8 cellular contexts compared by ENCODE assay signal in the genomic region with DNA sequence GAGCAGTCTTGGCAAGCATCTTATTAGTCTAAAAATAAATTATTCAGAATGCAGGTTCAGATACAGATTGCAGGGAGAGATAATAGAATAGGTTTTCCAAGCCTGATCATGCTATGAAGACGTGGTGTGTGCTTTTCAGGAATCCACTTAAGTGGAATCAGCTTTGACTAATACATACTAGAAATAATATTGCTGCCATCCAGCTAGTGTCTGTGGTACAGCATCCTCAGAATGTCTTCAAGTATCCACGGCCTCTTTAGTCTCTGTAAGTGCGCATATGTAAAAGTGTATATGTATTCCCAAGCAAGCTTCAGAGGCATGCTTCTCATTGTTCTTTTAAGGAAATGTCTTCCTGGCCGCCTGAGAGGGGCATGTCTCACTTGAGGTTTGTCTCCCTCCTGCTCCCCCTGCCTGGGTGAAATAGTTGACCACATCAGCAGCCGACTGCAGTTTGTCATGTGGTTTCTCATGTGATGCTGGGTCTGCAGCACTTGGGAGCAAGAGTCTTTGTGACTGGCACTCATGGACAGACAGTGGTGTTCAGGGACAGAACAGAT.
DNase-seq lines count a peak whose midpoint lies in the region; ATAC-seq and TF ChIP-seq lines count a peak whose summit lies in the region.

No MANE protein-coding gene starts in this region.

- no peaks in the 10 kb centered on the region for H3K9me3 ChIP-seq in RWPE2 (ENCODE audit: severe bottlenecking)

- no peaks in the 10 kb centered on the region for H3K4me1 ChIP-seq in RWPE2 (ENCODE audit: insufficient read depth, poor library complexity, severe bottlenecking)

- POLR2A ChIA-PET in activated CD4-positive, alpha-beta T cell treated with anti-CD3 and anti-CD28 coated beads for 36 hours (lab: Charles Lee) = interaction anchor here (0.7 kb wide), 1 partner anchor 54 kb away, joined by 3 read pairs; no protein-coding TSS in a partner anchor

- H3K27me3 ChIP-seq in RWPE2 (ENCODE audit: insufficient read depth, poor library complexity, severe bottlenecking) = no peaks in the 10 kb centered on the region

- intact Hi-C loops in activated CD4-positive, alpha-beta T cell treated with anti-CD3 and anti-CD28 coated beads for 36 hours (cut with DNase I, micrococcal nuclease) = loop anchor here (5.0 kb wide), 4 partner anchors 54 to 549 kb away; no protein-coding TSS in a partner anchor

- peak; percentile 9 for DNase-seq in activated CD4-positive, alpha-beta T cell treated with anti-CD3 and anti-CD28 coated beads for 36 hours
- no peak for DNase-seq in activated CD4-positive, alpha-beta T cell treated with anti-CD3 and anti-CD28 coated beads for 1 hour
- DNase-seq in RWPE2 (ENCODE audit: low spot score) = no peak
- DNase-seq in fibroblast of peridontal ligament (ENCODE audit: extremely low read depth) = peak; percentile 85
- DNase-seq in nucleus accumbens (lab: John Stamatoyannopoulos, UW) = peak in 55 of 56 donors; percentile 13 to 88 (median 75)

- H3K4me1 Mint-ChIP-seq in activated CD4-positive, alpha-beta T cell treated with anti-CD3 and anti-CD28 coated beads for 36 hours = peaks cover 32% of the 10 kb centered on the region

- no peak for ATAC-seq in activated CD4-positive, alpha-beta T cell treated with anti-CD3 and anti-CD28 coated beads for 36 hours
- 0 out of 3 replicates have a peak, but pooled peaks have one; percentile 45 for ATAC-seq in RWPE2 (ENCODE audit: low read depth)
- ATAC-seq in GM19463 (IDR thresholded peaks at IDR 0.05; ENCODE audit: unreplicated experiment) = no peak
- ATAC-seq in GM21423 (IDR thresholded peaks at IDR 0.05; ENCODE audit: unreplicated experiment) = no peak
- ATAC-seq in GM21528 (IDR thresholded peaks at IDR 0.05; ENCODE audit: low FRiP score, unreplicated experiment) = no peak

- H3K36me3 ChIP-seq in RWPE2 (ENCODE audit: low read depth) = no peaks in the 10 kb centered on the region

- no peak overlapping the region for H3K27ac ChIP-seq in RWPE2 (ENCODE audit: poor library complexity, severe bottlenecking)

- peaks cover 2% of the 10 kb centered on the region for H3K36me3 Mint-ChIP-seq in activated CD4-positive, alpha-beta T cell treated with anti-CD3 and anti-CD28 coated beads for 36 hours (ENCODE audit: low read depth)

- CTCF ChIA-PET in activated CD4-positive, alpha-beta T cell treated with anti-CD3 and anti-CD28 coated beads for 36 hours (lab: Charles Lee) = no interaction called here

- TF ChIP-seq CTCF in RWPE2 (IDR thresholded peaks at IDR 0.05; ENCODE audit: poor library complexity, severe bottlenecking) = peak; percentile 39

- peaks cover 36% of the 10 kb centered on the region for H3K27me3 Mint-ChIP-seq in activated CD4-positive, alpha-beta T cell treated with anti-CD3 and anti-CD28 coated beads for 36 hours

- no peak overlapping the region for H3K4me3 ChIP-seq in RWPE2 (ENCODE audit: severe bottlenecking)

- peak overlapping the region; percentile 70 for H3K4me3 Mint-ChIP-seq in activated CD4-positive, alpha-beta T cell treated with anti-CD3 and anti-CD28 coated beads for 36 hours

- H3K9me3 Mint-ChIP-seq in activated CD4-positive, alpha-beta T cell treated with anti-CD3 and anti-CD28 coated beads for 36 hours (ENCODE audit: low read depth) = no peaks in the 10 kb centered on the region

- peak overlapping the region; percentile 63 for H3K27ac Mint-ChIP-seq in activated CD4-positive, alpha-beta T cell treated with anti-CD3 and anti-CD28 coated beads for 36 hours

Comparison
In these comparisons a context has a peak if more than half of its experiments do, and no peak if none do; other contexts are left out.
1. DNase-seq: peak in activated CD4-positive, alpha-beta T cell treated with anti-CD3 and anti-CD28 coated beads for 36 hours (single experiment), fibroblast of peridontal ligament (single experiment) and nucleus accumbens (55 of 56); none in activated CD4-positive, alpha-beta T cell treated with anti-CD3 and anti-CD28 coated beads for 1 hour (single experiment) and RWPE2 (single experiment).